In the genomic region with DNA sequence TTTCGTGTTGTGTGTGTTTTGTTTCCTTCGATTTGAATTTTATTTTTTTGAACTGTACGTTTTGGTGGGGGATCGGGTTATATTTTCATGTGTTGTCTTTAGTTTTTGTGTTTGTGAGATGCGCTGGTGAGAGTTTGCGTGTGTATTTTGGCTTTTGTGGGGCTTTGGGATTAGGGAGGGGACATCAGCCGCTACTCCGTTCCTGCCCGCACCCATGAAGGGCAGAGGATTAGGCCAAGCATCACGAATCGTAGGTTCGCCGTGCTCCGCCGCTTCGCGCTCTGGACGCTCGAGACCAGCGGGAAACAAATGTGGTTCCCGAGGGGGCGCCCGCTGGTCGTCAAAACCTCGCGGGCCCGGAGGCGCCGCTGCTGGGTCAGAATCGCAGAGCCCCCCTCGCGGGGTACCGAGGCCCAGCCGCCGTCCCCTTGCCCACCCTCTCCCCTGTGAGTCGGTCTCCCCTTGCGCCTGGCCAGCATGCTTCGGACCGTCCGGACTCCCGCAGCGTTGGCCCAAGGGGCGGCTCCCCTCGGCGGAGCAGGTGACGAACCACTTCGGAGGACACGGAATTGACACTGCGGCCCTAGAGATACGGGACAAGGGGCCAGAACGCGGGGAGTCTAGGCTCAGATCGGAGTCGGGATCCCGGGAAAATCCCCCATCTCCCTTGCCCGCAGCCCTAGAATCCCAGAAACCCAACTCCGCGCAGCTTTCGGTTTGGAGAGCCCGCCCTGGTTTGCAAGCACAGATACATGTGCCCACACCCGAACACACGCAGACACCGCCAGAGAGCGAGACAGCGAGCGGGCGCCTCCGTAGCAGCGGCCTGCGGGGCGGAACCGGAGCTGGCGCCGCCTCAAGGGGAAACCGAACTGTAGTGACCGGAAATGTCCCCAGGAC, we compare ENCODE assay signal across 8 cellular contexts. TPM values are rescaled to one million over a fixed set of nuclear protein-coding genes. Genes with fewer than 3 reads are reported as not detected.
A peak's percentile ranks its signal among the peaks of the same experiment; 100 is the strongest.
DNase-seq lines count a peak whose midpoint lies in the region; ATAC-seq and TF ChIP-seq lines count a peak whose summit lies in the region.

No MANE protein-coding gene starts in this region.

- H2AFZ ChIP-seq in OCI-LY7 (ENCODE audit: low read length) = peak overlapping the region; percentile 30; the same call in 1 of the 2 replicates

- peak; percentile 65 for TF ChIP-seq CTCF in OCI-LY7 (conservative IDR thresholded peaks at IDR 0.05; ENCODE audit: low read length)
- no peak for TF ChIP-seq CTCF in brain (conservative IDR thresholded peaks at IDR 0.05)
- peak; percentile 1 for TF ChIP-seq CTCF in kidney epithelial cell (IDR thresholded peaks at IDR 0.05; ENCODE audit: insufficient read depth, low read length, poor library complexity, severe bottlenecking)

- no peak overlapping the region for H3K27ac Mint-ChIP-seq in brain

- CTCF ChIA-PET in OCI-LY7 (lab: Charles Lee; ENCODE audit: unreplicated experiment) = interaction anchor here (0.6 to 1.4 kb wide), 3 partner anchors 38 to 287 kb away, joined by 3 to 5 read pairs (median 3); no protein-coding TSS in a partner anchor

- no peaks in the 10 kb centered on the region for H3K9me3 ChIP-seq in OCI-LY7 (ENCODE audit: low read length)

- H3K27ac ChIP-seq in OCI-LY7 (ENCODE audit: low read depth, low read length, poor library complexity, severe bottlenecking) = peak overlapping the region; percentile 95

- H3K27me3 Mint-ChIP-seq in brain = peaks cover 100% of the 10 kb centered on the region

- no TSS peak for BruUV-seq in OCI-LY7 (replicated peaks; lab: Mats Ljungman, UMichigan)

- 0 out of 2 replicates have a peak, but pooled peaks cover 4% of the 10 kb centered on the region for H4K20me1 ChIP-seq in OCI-LY7 (ENCODE audit: insufficient read depth, low read length)

- ATAC-seq in HG02571 (IDR thresholded peaks at IDR 0.05; ENCODE audit: unreplicated experiment) (peak; percentile 37), HG03565 (IDR thresholded peaks at IDR 0.05; ENCODE audit: unreplicated experiment) (no peak)

- POLR2A ChIA-PET in OCI-LY7 (lab: Charles Lee) = interaction anchor here (0.7 to 7.6 kb wide), 19 partner anchors 25 to 370 kb away, joined by 3 to 119 read pairs (median 5); a partner anchor contains a TSS

- peaks cover 63% of the 10 kb centered on the region for H3K4me1 ChIP-seq in OCI-LY7 (ENCODE audit: insufficient read depth, low read length, poor library complexity, severe bottlenecking)

- peak overlapping the region; percentile 81 for H3K4me2 ChIP-seq in OCI-LY7 (ENCODE audit: low read length)

- no peaks in the 10 kb centered on the region for H3K36me3 Mint-ChIP-seq in brain

- peaks cover 47% of the 10 kb centered on the region for H3K79me2 ChIP-seq in OCI-LY7 (ENCODE audit: insufficient read depth, low read depth, low read length)

- no peaks in the 10 kb centered on the region for H3K9me2 ChIP-seq in OCI-LY7 (ENCODE audit: insufficient read depth, low read length)

- H3K36me3 ChIP-seq in OCI-LY7 (ENCODE audit: insufficient read depth, low read length) (peaks cover 11% of the 10 kb centered on the region), kidney epithelial cell (ENCODE audit: control insufficient read depth, insufficient read depth, low read length) (no peaks in the 10 kb centered on the region)

- intact Hi-C loops in OCI-LY7 (cut with micrococcal nuclease; ENCODE audit: unreplicated experiment) = loop anchor here (1.0 to 2.0 kb wide), 2 partner anchors 43 to 84 kb away; a partner anchor contains a TSS

- peak overlapping the region; percentile 88 for H3K4me3 ChIP-seq in OCI-LY7 (ENCODE audit: low read depth, low read length, poor library complexity, severe bottlenecking)
- H3K4me3 ChIP-seq in kidney epithelial cell (ENCODE audit: low read depth, low read length) = peak overlapping the region; percentile 25

- H3K27me3 ChIP-seq in kidney epithelial cell (ENCODE audit: control insufficient read depth, insufficient read depth, low read length) = peaks cover 86% of the 10 kb centered on the region

- H3K4me1 Mint-ChIP-seq in brain = peaks cover 34% of the 10 kb centered on the region

- DNase-seq in DMS79 treated with DMSO at 0.1 percent for 48 hours (lab: John Stamatoyannopoulos, UW) (peak; percentile 65), OCI-LY7 (ENCODE audit: low spot score) (peak; percentile 88), kidney epithelial cell (ENCODE audit: low read depth) (no peak), NCI-H2171 treated with DMSO at 0.1 percent for 48 hours (lab: John Stamatoyannopoulos, UW) (no peak)
- DNase-seq in stimulated activated CD8-positive, alpha-beta memory T cell treated with anti-CD3 and anti-CD28 coated beads, Interleukin-4, amount 100 ng/mL, for 48 hours = peak; percentile 60

- peak overlapping the region; percentile 75 to 89 (median 82) for H3K4me3 Mint-ChIP-seq in brain

- peaks cover 0 to 8% (median 0%) of the 10 kb centered on the region in 5 experiments for H3K9me3 Mint-ChIP-seq in brain

RNA-seq across cellular contexts. Expression of a gene that starts 2.4 kb away (rescaled TPM):
- total RNA-seq in OCI-LY7 (2014; rRNA removed; shearing (Covaris generic)) = 50.4 and 62.5 TPM in 2 replicates
- total RNA-seq in OCI-LY7 (2022) (141 and 148 TPM in 2 replicates), kidney epithelial cell (not detected in 2 replicates)
- polyA plus RNA-seq in brain (ENCODE audit: insufficient read depth, low read depth, low replicate concordance) = 18.7 TPM

Comparison
In these comparisons a context has a peak if more than half of its experiments do, and no peak if none do; other contexts are left out.
1. DNase-seq: peak in DMS79 treated with DMSO at 0.1 percent for 48 hours (single experiment), OCI-LY7 (single experiment) and stimulated activated CD8-positive, alpha-beta memory T cell treated with anti-CD3 and anti-CD28 coated beads, Interleukin-4, amount 100 ng/mL, for 48 hours (single experiment); none in kidney epithelial cell (single experiment) and NCI-H2171 treated with DMSO at 0.1 percent for 48 hours (single experiment).
2. CTCF ChIP-seq: peak in OCI-LY7 (single experiment) and kidney epithelial cell (single experiment); none in brain (0 of 2).
3. RNA of a gene that starts 2.4 kb away (total RNA-seq): 50.4 to 148 TPM in OCI-LY7; not detected in kidney epithelial cell; every median in the first group is over 10 times any median in the second.